In genomic region chr12:51744957-51745356, GRCh38 we compare ENCODE assay signal across 25 cellular contexts.
"Had no signal": no experiment of that assay in that cellular context is flagged by ENCODE, and none has a peak within 500 bp of the region (broad histone marks: within the 10 kb centered on the region; RNA-seq: fewer than 3 reads in every experiment).

No MANE protein-coding gene starts in this region.

- H3K4me2 ChIP-seq: neural progenitor cell had no signal

- H3K27me3 ChIP-seq: neural progenitor cell, ovary, right lobe of liver, sigmoid colon, thyroid gland, tibial nerve, upper lobe of left lung, vagina had no signal

- ATAC-seq: psoas muscle; right cardiac atrium; stimulated activated effector memory CD8-positive, alpha-beta T cell treated with anti-CD3 and anti-CD28 coated beads, Interleukin-12 subunit alpha, Interleukin-12 subunit beta, amount 100 ng/mL, for 72 hours; stimulated activated naive B cell treated with anti-CD40 and anti-IgM and Interleukin-4, amounts not matched to agents 10 μg/mL and 1 μg/mL and 100 μg/mL, for 72 hours had no signal

- H3K9me3 ChIP-seq: ovary, right lobe of liver, thyroid gland, vagina had no signal

- H3K79me2 ChIP-seq: parathyroid adenoma had no signal

- H3K4me1 ChIP-seq: neural progenitor cell, parathyroid adenoma, psoas muscle, sigmoid colon, stomach, thyroid gland, tibial nerve, upper lobe of left lung, vagina had no signal

- FAIRE-seq: small intestine, urothelium cell line had no signal

- H3K36me3 ChIP-seq: neural progenitor cell, ovary, right lobe of liver, sigmoid colon, stomach, thoracic aorta, thyroid gland, tibial nerve, upper lobe of left lung, vagina had no signal

- H3K4me3 ChIP-seq: neural progenitor cell, ovary, psoas muscle, right lobe of liver, sigmoid colon, stomach, thoracic aorta, thyroid gland, tibial nerve, upper lobe of left lung, vagina had no signal

- H2AFZ ChIP-seq: neural progenitor cell, parathyroid adenoma had no signal

- H3K9ac ChIP-seq: neural progenitor cell, parathyroid adenoma had no signal

- H3K27ac ChIP-seq: neural progenitor cell, ovary, parathyroid adenoma, psoas muscle, right lobe of liver, sigmoid colon, stomach, thoracic aorta, thyroid gland, tibial nerve, upper lobe of left lung, vagina had no signal

- DNase-seq: occipital lobe; ovary; posterior cingulate gyrus; psoas muscle; right cardiac atrium; right lobe of liver; sigmoid colon; small intestine; stimulated activated CD4-positive, alpha-beta T cell treated with anti-CD3 and anti-CD28 coated beads, Interleukin-15, amount 100 ng/mL, for 24 hours; stimulated activated CD4-positive, alpha-beta T cell treated with anti-CD3 and anti-CD28 coated beads, Interleukin-2, amount 100 ng/mL, for 24 hours; stimulated activated CD4-positive, alpha-beta T cell treated with anti-CD3 and anti-CD28 coated beads, Interleukin-2, amount 100 ng/mL, for 48 hours; stimulated activated CD4-positive, alpha-beta T cell treated with anti-CD3 and anti-CD28 coated beads, Interleukin-4, amount 100 ng/mL, for 24 hours; stimulated activated naive B cell treated with anti-CD40 and anti-IgM and Interleukin-4, amounts not matched to agents 10 μg/mL and 1 μg/mL and 100 μg/mL, for 72 hours; stimulated activated naive CD4-positive, alpha-beta T cell treated with Interleukin-2 at 50 U/mL for 16 hours; stomach; thyroid gland; trophoblast cell; upper lobe of left lung had no signal
